15 cellular contexts compared by ENCODE assay signal in genomic region chr4:156137971-156138581, GRCh38.
DNase-seq lines count a peak whose midpoint lies in the region; ATAC-seq, FAIRE-seq and TF ChIP-seq lines count a peak whose summit lies in the region.
"Had no signal": no experiment of that assay in that cellular context is flagged by ENCODE, and none has a peak within 500 bp of the region (broad histone marks: within the 10 kb centered on the region; RNA-seq: fewer than 3 reads in every experiment).

No MANE protein-coding gene starts in this region.

- peaks cover 2% of the 10 kb centered on the region for H3K27me3 Mint-ChIP-seq in brain
- H3K27me3 Mint-ChIP-seq in neural progenitor cell (ENCODE audit: insufficient read depth, low read depth): peaks cover 10% of the 10 kb centered on the region
- no peaks in the 10 kb centered on the region for H3K27me3 Mint-ChIP-seq in activated CD4-positive, alpha-beta memory T cell treated with anti-CD3 and anti-CD28 coated beads for 36 hours
- H3K27me3 Mint-ChIP-seq in MCF 10A (ENCODE audit: insufficient read depth, unreplicated experiment): no peaks in the 10 kb centered on the region

- H3K36me3 Mint-ChIP-seq in brain (no peaks in the 10 kb centered on the region), neural progenitor cell (no peaks in the 10 kb centered on the region), MCF 10A (ENCODE audit: insufficient read depth, unreplicated experiment) (no peaks in the 10 kb centered on the region)
- H3K36me3 Mint-ChIP-seq in activated CD4-positive, alpha-beta memory T cell treated with anti-CD3 and anti-CD28 coated beads for 36 hours: no peaks in the 10 kb centered on the region

- H3K4me2 ChIP-seq in neural progenitor cell: peak overlapping the region; percentile 32

- CTCF ChIA-PET in activated CD4-positive, alpha-beta memory T cell treated with anti-CD3 and anti-CD28 coated beads for 36 hours (lab: Charles Lee): no interaction called here
- CTCF ChIA-PET in MCF 10A (lab: Yijun Ruan, JAX): interaction anchor here (0.5 to 1.7 kb wide), 4 partner anchors 14 to 1132 kb away, joined by 3 to 7 read pairs (median 5); no protein-coding TSS in a partner anchor

- H3K79me2 ChIP-seq in neural progenitor cell (ENCODE audit: low read depth): no peaks in the 10 kb centered on the region

- H4K20me1 ChIP-seq in neural progenitor cell (ENCODE audit: low read depth): no peaks in the 10 kb centered on the region

- peak overlapping the region; percentile 90 for H3K27ac ChIP-seq in neural progenitor cell
- H3K27ac ChIP-seq: adrenal gland, gastroesophageal sphincter, ovary, SJSA1 had no signal

- H3K4me1 ChIP-seq in neural progenitor cell: peaks cover 12% of the 10 kb centered on the region
- H3K4me1 ChIP-seq: adrenal gland, SJSA1 had no signal

- ATAC-seq in GM21423 (IDR thresholded peaks at IDR 0.05; ENCODE audit: unreplicated experiment): no peak
- ATAC-seq: gastroesophageal sphincter had no signal

- H3K4me1 Mint-ChIP-seq in brain (peaks cover 42% of the 10 kb centered on the region), neural progenitor cell (peaks cover 36% of the 10 kb centered on the region), MCF 10A (ENCODE audit: insufficient read depth, unreplicated experiment) (no peaks in the 10 kb centered on the region)
- H3K4me1 Mint-ChIP-seq in activated CD4-positive, alpha-beta memory T cell treated with anti-CD3 and anti-CD28 coated beads for 36 hours (ENCODE audit: low read depth): no peaks in the 10 kb centered on the region

- H3K9ac ChIP-seq in neural progenitor cell: no peak overlapping the region

- TF ChIP-seq CTCF in brain (conservative IDR thresholded peaks at IDR 0.05) (no peak), neural progenitor cell (IDR thresholded peaks at IDR 0.05) (no peak), MCF 10A (IDR thresholded peaks at IDR 0.05; ENCODE audit: unreplicated experiment) (no peak)

- H3F3A ChIP-seq in neural progenitor cell (ENCODE audit: low read depth): peaks cover 14% of the 10 kb centered on the region

- BruUV-seq in MCF 10A (replicated peaks; lab: Mats Ljungman, UMichigan): no TSS peak

- peak overlapping the region in 4 of 5 experiments; percentile 40 to 71 (median 64) for H3K4me3 Mint-ChIP-seq in brain
- no peak overlapping the region for H3K4me3 Mint-ChIP-seq in neural progenitor cell
- H3K4me3 Mint-ChIP-seq in activated CD4-positive, alpha-beta memory T cell treated with anti-CD3 and anti-CD28 coated beads for 36 hours: no peak overlapping the region
- H3K4me3 Mint-ChIP-seq in MCF 10A (ENCODE audit: unreplicated experiment): no peak overlapping the region

- H3K9me3 Mint-ChIP-seq in brain (peaks cover 0 to 6% (median 2%) of the 10 kb centered on the region in 5 experiments), neural progenitor cell (peaks cover 12% of the 10 kb centered on the region), MCF 10A (ENCODE audit: unreplicated experiment) (no peaks in the 10 kb centered on the region)
- no peaks in the 10 kb centered on the region for H3K9me3 Mint-ChIP-seq in activated CD4-positive, alpha-beta memory T cell treated with anti-CD3 and anti-CD28 coated beads for 36 hours

- H3K9me3 ChIP-seq in neural progenitor cell (ENCODE audit: low read depth): no peaks in the 10 kb centered on the region
- H3K9me3 ChIP-seq: adrenal gland, gastroesophageal sphincter, ovary, SJSA1 had no signal

- TF ChIP-seq POLR2A in H54 (IDR thresholded peaks at IDR 0.05; ENCODE audit: low read depth, low read length): no peak

- no peaks in the 10 kb centered on the region for H3K36me3 ChIP-seq in neural progenitor cell
- H3K36me3 ChIP-seq: adrenal gland, gastroesophageal sphincter, ovary, SJSA1 had no signal

- FAIRE-seq in H54 (lab: Jason Lieb, UNC): no peak
- FAIRE-seq: GM19239 had no signal

- no peaks in the 10 kb centered on the region for H3K27me3 ChIP-seq in neural progenitor cell
- H3K27me3 ChIP-seq: adrenal gland, gastroesophageal sphincter, ovary had no signal

- H3K27ac Mint-ChIP-seq in brain: peak overlapping the region; percentile 35 to 93 (median 83)
- peak overlapping the region; percentile 93 for H3K27ac Mint-ChIP-seq in neural progenitor cell
- H3K27ac Mint-ChIP-seq in activated CD4-positive, alpha-beta memory T cell treated with anti-CD3 and anti-CD28 coated beads for 36 hours: no peak overlapping the region
- H3K27ac Mint-ChIP-seq in MCF 10A (ENCODE audit: low read depth, unreplicated experiment): no peak overlapping the region

- POLR2A ChIA-PET in activated CD4-positive, alpha-beta memory T cell treated with anti-CD3 and anti-CD28 coated beads for 36 hours (lab: Charles Lee): no interaction called here
- POLR2A ChIA-PET in MCF 10A (lab: Yijun Ruan, JAX): interaction anchor here (0.6 kb wide), 1 partner anchor 415 kb away, joined by 3 read pairs; no protein-coding TSS in a partner anchor

- no peak overlapping the region for H3K4me3 ChIP-seq in neural progenitor cell
- H3K4me3 ChIP-seq: adrenal gland, gastroesophageal sphincter, ovary, SJSA1 had no signal

- DNase-seq in COR-L47 (lab: John Stamatoyannopoulos, UW) (peak; percentile 93), NCI-H2081 (lab: John Stamatoyannopoulos, UW) (peak; percentile 87 to 96), neural progenitor cell (ENCODE audit: low spot score) (peak; percentile 72), MCF 10A (ENCODE audit: unreplicated experiment) (no peak), H54 (ENCODE audit: insufficient read length, low spot score) (no peak)
- no peak for DNase-seq in activated CD4-positive, alpha-beta memory T cell treated with anti-CD3 and anti-CD28 coated beads for 36 hours
- DNase-seq: ACHN; activated CD4-positive, alpha-beta T cell treated with anti-CD3 and anti-CD28 coated beads, Interleukin-2, amount 50 U/mL, for 48 hours; adrenal gland; ovary had no signal

- intact Hi-C loops in activated CD4-positive, alpha-beta memory T cell treated with anti-CD3 and anti-CD28 coated beads for 36 hours (cut with micrococcal nuclease): no loop called here
- intact Hi-C loops in MCF 10A (cut with micrococcal nuclease): no loop called here

- peak overlapping the region; percentile 69 for H2AFZ ChIP-seq in neural progenitor cell (replicated peaks)

Comparison
In these comparisons a context has a peak if more than half of its experiments do, and no peak if none do; other contexts are left out.
1. DNase-seq: peak in COR-L47 (single experiment), NCI-H2081 (2 of 2) and neural progenitor cell (single experiment); none in activated CD4-positive, alpha-beta memory T cell treated with anti-CD3 and anti-CD28 coated beads for 36 hours (single experiment), MCF 10A (single experiment) and H54 (single experiment).
2. H3K27ac Mint-ChIP-seq: peak in brain (5 of 5) and neural progenitor cell (single experiment); none in activated CD4-positive, alpha-beta memory T cell treated with anti-CD3 and anti-CD28 coated beads for 36 hours (single experiment) and MCF 10A (single experiment).
3. H3K4me3 Mint-ChIP-seq: peak in brain (4 of 5); none in neural progenitor cell (single experiment), activated CD4-positive, alpha-beta memory T cell treated with anti-CD3 and anti-CD28 coated beads for 36 hours (single experiment) and MCF 10A (single experiment).